11 cellular contexts compared by ENCODE assay signal in genomic region chr21:38756746-38757145, GRCh38. TPM values are rescaled to one million over a fixed set of nuclear protein-coding genes. Genes with fewer than 3 reads are reported as not detected.
DNase-seq lines count a peak whose midpoint lies in the region; ATAC-seq and TF ChIP-seq lines count a peak whose summit lies in the region.
"Had no signal": no experiment of that assay in that cellular context is flagged by ENCODE, and none has a peak within 500 bp of the region (broad histone marks: within the 10 kb centered on the region; RNA-seq: fewer than 3 reads in every experiment).

No MANE protein-coding gene starts in this region.

- H3K4ac ChIP-seq in mesenchymal stem cell (ENCODE audit: low read depth in 1 of 2, low read length in 2 of 2) (no peak overlapping the region), H9 (ENCODE audit: low read depth, low read length) (no peak overlapping the region)

- H2BK5ac ChIP-seq in mesenchymal stem cell (ENCODE audit: low read depth, low read length, poor library complexity, severe bottlenecking): no peak overlapping the region
- no peak overlapping the region for H2BK5ac ChIP-seq in H9 (ENCODE audit: insufficient read length, low read length)

- intact Hi-C loops in heart left ventricle (cut with DNase I): loop anchor here in 2 of 10 donors (5.0 kb wide), 1 partner anchor 41 kb away; no protein-coding TSS in a partner anchor
- intact Hi-C loops in Right ventricle myocardium superior (cut with DNase I): no loop called here

- H2BK120ac ChIP-seq in mesenchymal stem cell (ENCODE audit: low read depth, low read length) (peak overlapping the region; percentile 71), H9 (ENCODE audit: low read depth, low read length, poor library complexity, severe bottlenecking) (no peak overlapping the region)

- DNase-seq in heart left ventricle (no peak), Right ventricle myocardium superior (no peak), brain microvascular endothelial cell (peak; percentile 70), mesenchymal stem cell (peak; percentile 92), GM19238 (ENCODE audit: insufficient read length, low spot score) (no peak), H9 (no peak), CD1c-positive myeloid dendritic cell (ENCODE audit: extremely low spot score) (no peak), Ammon's horn (ENCODE audit: low spot score) (no peak)
- DNase-seq: activated CD4-positive, alpha-beta T cell treated with anti-CD3 and anti-CD28 coated beads for 48 hours; mucosa of descending colon; T-helper 1 cell had no signal

- no peak overlapping the region for H3T11ph ChIP-seq in H9 (ENCODE audit: low read length)

- TF ChIP-seq CTCF in heart left ventricle (IDR thresholded peaks at IDR 0.05) (no peak), brain microvascular endothelial cell (IDR thresholded peaks at IDR 0.05; ENCODE audit: low read depth, low read length, missing control alignments) (no peak), H9 (conservative IDR thresholded peaks at IDR 0.05) (no peak)

- no peak overlapping the region for H3K27ac Mint-ChIP-seq in H9

- in situ Hi-C loops in brain microvascular endothelial cell (cut with HindIII; ENCODE audit: low pct_ligation_motif_present, low sequenced_read_pairs): no loop called here

- H3K23me2 ChIP-seq in H9 (ENCODE audit: insufficient read length, low read depth, low read length, poor library complexity, severe bottlenecking): no peaks in the 10 kb centered on the region

- H2AK5ac ChIP-seq in mesenchymal stem cell (ENCODE audit: low read length, severe bottlenecking) (no peak overlapping the region), H9 (ENCODE audit: insufficient read length, low read length) (no peak overlapping the region)

- peaks cover 56% of the 10 kb centered on the region for H3K27me3 Mint-ChIP-seq in H9 (ENCODE audit: low read depth)

- H2BK20ac ChIP-seq in H9 (ENCODE audit: low read depth, low read length, poor library complexity, severe bottlenecking): no peak overlapping the region

- H2AFZ ChIP-seq in mesenchymal stem cell (ENCODE audit: low read depth, low read length) (no peak overlapping the region), H9 (ENCODE audit: low read length) (no peak overlapping the region)

- no peak overlapping the region for H4K5ac ChIP-seq in H9 (ENCODE audit: insufficient read length, low read depth, low read length)

- no peak overlapping the region for H3K14ac ChIP-seq in mesenchymal stem cell (ENCODE audit: low read length in 2 of 2)
- no peak overlapping the region for H3K14ac ChIP-seq in H9 (ENCODE audit: insufficient read depth, low read length)

- H3K9me3 Mint-ChIP-seq in H9: no peaks in the 10 kb centered on the region; a peak in 1 of 5 replicates

- peaks cover 21 to 24% of the 10 kb centered on the region in 2 experiments for H3K4me1 Mint-ChIP-seq in H9

- H3K4me2 ChIP-seq in mesenchymal stem cell (ENCODE audit: low read length, poor library complexity, severe bottlenecking) (no peak overlapping the region), H9 (ENCODE audit: insufficient read depth, insufficient read length, low read length) (no peak overlapping the region)

- H2BK12ac ChIP-seq in mesenchymal stem cell (ENCODE audit: low read length in 2 of 2): no peak overlapping the region
- H2BK12ac ChIP-seq in H9 (ENCODE audit: insufficient read length, low read depth, low read length): no peak overlapping the region

- H3K79me1 ChIP-seq in mesenchymal stem cell (replicated peaks; ENCODE audit: low read length, poor library complexity, severe bottlenecking) (no peaks in the 10 kb centered on the region), H9 (ENCODE audit: insufficient read depth, low read depth, low read length, poor library complexity, severe bottlenecking) (no peaks in the 10 kb centered on the region)

- H3K4me1 ChIP-seq in heart left ventricle (peaks cover 0 to 77% (median 19%) of the 10 kb centered on the region in 12 donors), mesenchymal stem cell (ENCODE audit: control insufficient read depth, insufficient read depth, low read depth, low read length) (peaks cover 16% of the 10 kb centered on the region), H9 (ENCODE audit: insufficient read depth, low read length) (no peaks in the 10 kb centered on the region)

- H3K27ac ChIP-seq in heart left ventricle (peak overlapping the region in 2 of 12 donors; percentile 63), brain microvascular endothelial cell (peak overlapping the region; percentile 91), mesenchymal stem cell (ENCODE audit: low read length, poor library complexity, severe bottlenecking) (peak overlapping the region; percentile 87), H9 (ENCODE audit: insufficient read length, low read depth, low read length) (no peak overlapping the region)

- H3K27me3 ChIP-seq in heart left ventricle (no peaks in the 10 kb centered on the region), brain microvascular endothelial cell (replicated peaks) (no peaks in the 10 kb centered on the region), mesenchymal stem cell (ENCODE audit: control insufficient read depth in 1 of 2, insufficient read depth in 1 of 2, low read length in 2 of 2) (peaks cover 0 to 7% of the 10 kb centered on the region in 2 experiments), H9 (ENCODE audit: insufficient read depth, low read length) (no peaks in the 10 kb centered on the region)

- 46 to 61% (median 60%) methylated on average over 3 of the region's 3 CpGs for WGBS in heart left ventricle, 4 donors
- 0% methylated on average over 1 of the region's 3 CpGs for WGBS in mesenchymal stem cell
- no CpG with 5 or more reads among the region's 3 CpGs for WGBS in H9 (ENCODE audit: extremely low coverage, insufficient read length, low lambda C conversion rate)

- H4K20me1 ChIP-seq in H9 (ENCODE audit: control insufficient read depth, insufficient read depth, insufficient read length): no peaks in the 10 kb centered on the region

- ATAC-seq in heart left ventricle: peak in 3 of 4 donors; percentile 44 to 60 (median 52)
- no peak for ATAC-seq in Right ventricle myocardium superior (ENCODE audit: poor library complexity)
- ATAC-seq: mucosa of descending colon had no signal

- H4K8ac ChIP-seq in mesenchymal stem cell (ENCODE audit: low read length) (no peak overlapping the region), H9 (replicated peaks; ENCODE audit: insufficient read length, low read depth, low read length) (no peak overlapping the region)

- H4K91ac ChIP-seq in mesenchymal stem cell (ENCODE audit: low read length): no peak overlapping the region
- no peak overlapping the region for H4K91ac ChIP-seq in H9 (ENCODE audit: insufficient read length, low read depth, low read length)

- H3K18ac ChIP-seq in mesenchymal stem cell (ENCODE audit: low read depth in 1 of 2, low read length in 2 of 2) (no peak overlapping the region), H9 (ENCODE audit: insufficient read length, low read depth, low read length) (no peak overlapping the region)

- H3K79me2 ChIP-seq in H9 (ENCODE audit: insufficient read depth, low read length): no peaks in the 10 kb centered on the region

- no peak overlapping the region for H3K4me3 Mint-ChIP-seq in H9

- no peaks in the 10 kb centered on the region for H3K36me3 Mint-ChIP-seq in H9 (ENCODE audit: insufficient read depth in 1 of 3, low read depth in 3 of 3)

- no peak overlapping the region for H3K56ac ChIP-seq in H9 (ENCODE audit: insufficient read length, low read depth, low read length)

- H2BK15ac ChIP-seq in mesenchymal stem cell (ENCODE audit: low read depth, poor library complexity, severe bottlenecking): no peak overlapping the region
- H2BK15ac ChIP-seq in H9 (ENCODE audit: low read depth, low read length): no peak overlapping the region

- H3K4me3 ChIP-seq in heart left ventricle (no peak overlapping the region), brain microvascular endothelial cell (ENCODE audit: low read depth, low read length) (no peak overlapping the region), mesenchymal stem cell (ENCODE audit: insufficient read depth in 1 of 2, low read depth in 1 of 2, low read length in 2 of 2) (no peak overlapping the region)
- H3K4me3 ChIP-seq: mucosa of descending colon had no signal

- no peak for TF ChIP-seq POLR2A in heart left ventricle (IDR thresholded peaks at IDR 0.05)

- H3K23ac ChIP-seq in mesenchymal stem cell (ENCODE audit: low read length in 2 of 2): no peak overlapping the region
- H3K23ac ChIP-seq in H9 (ENCODE audit: insufficient read length, low read depth, low read length): no peak overlapping the region

- H3K36me3 ChIP-seq in heart left ventricle (no peaks in the 10 kb centered on the region), brain microvascular endothelial cell (replicated peaks) (no peaks in the 10 kb centered on the region), mesenchymal stem cell (ENCODE audit: control insufficient read depth in 1 of 2, insufficient read depth in 2 of 2, low read depth in 1 of 2, low read length in 2 of 2) (no peaks in the 10 kb centered on the region)

- H3K9me3 ChIP-seq in heart left ventricle: no peaks in the 10 kb centered on the region
- H3K9me3 ChIP-seq in mesenchymal stem cell (ENCODE audit: control insufficient read depth, low read length): peaks cover 3% of the 10 kb centered on the region
- no peaks in the 10 kb centered on the region for H3K9me3 ChIP-seq in H9 (ENCODE audit: control insufficient read depth, low read depth, low read length)
- H3K9me3 ChIP-seq: mucosa of descending colon had no signal

- H3K9ac ChIP-seq in mesenchymal stem cell (ENCODE audit: low read length): no peak overlapping the region
- no peak overlapping the region for H3K9ac ChIP-seq in H9 (ENCODE audit: extremely low read depth, insufficient read length, low read length)

RNA-seq across cellular contexts. Expression of gene ETS2, which starts 49.0 kb away (rescaled TPM):
- 10 to 100 TPM; 27.9 to 92.7 (median 45.1) TPM for total RNA-seq in heart left ventricle
- 10 to 100 TPM; 19.0 to 35.7 TPM for polyA plus RNA-seq in heart left ventricle
- total RNA-seq in Right ventricle myocardium superior: 37.2 TPM
- 85.3 TPM for polyA plus RNA-seq in mesenchymal stem cell (2013, experiment 1 of 2)
- 83.5 TPM for polyA plus RNA-seq in mesenchymal stem cell (2013, experiment 2 of 2)
- 32.7 and 35.3 TPM in 2 replicates for total RNA-seq in H9 (2021)

Comparison
In these comparisons a context has a peak if more than half of its experiments do, and no peak if none do; other contexts are left out.
1. DNase-seq: peak in brain microvascular endothelial cell (single experiment) and mesenchymal stem cell (single experiment); none in heart left ventricle (0 of 5), Right ventricle myocardium superior (single experiment), GM19238 (single experiment), H9 (single experiment), CD1c-positive myeloid dendritic cell (single experiment) and Ammon's horn (single experiment).